In genomic region chr14:69711471-69712216, GRCh38 we compare ENCODE assay signal across 2 cellular contexts.
TF ChIP-seq lines count a peak whose summit lies in the region.

No MANE protein-coding gene starts in this region.

TF ChIP-seq in liver, 16 proteins besides CTCF, POLR2A, EP300 and RAD21:
- TF ChIP-seq REST (IDR thresholded peaks at IDR 0.05) (no peak), HNF4G (IDR thresholded peaks at IDR 0.05) (no peak), HNF4A (conservative IDR thresholded peaks at IDR 0.05) (no peak), NR2F2 (IDR thresholded peaks at IDR 0.05) (peak; percentile 12)

TF ChIP-seq in HepG2, 621 proteins besides CTCF, POLR2A, EP300 and RAD21 (continued from another document):
- no peak for TF ChIP-seq ZBTB4 (CRISPR knock-in tag; IDR thresholded peaks at IDR 0.05; ENCODE audit: borderline replicate concordance)
- TF ChIP-seq KMT2B (CRISPR knock-in tag; IDR thresholded peaks at IDR 0.05): no peak
- TF ChIP-seq ZNF607 (CRISPR knock-in tag; IDR thresholded peaks at IDR 0.05; ENCODE audit: borderline replicate concordance): no peak
- no peak for TF ChIP-seq MXD3 (CRISPR knock-in tag; IDR thresholded peaks at IDR 0.05)
- TF ChIP-seq ZNF446 (CRISPR knock-in tag; IDR thresholded peaks at IDR 0.05): no peak
- no peak for TF ChIP-seq ZNF773 (CRISPR knock-in tag; IDR thresholded peaks at IDR 0.05; ENCODE audit: borderline replicate concordance)
- TF ChIP-seq ZSCAN29 (CRISPR knock-in tag; conservative IDR thresholded peaks at IDR 0.05): no peak
- no peak for TF ChIP-seq KDM2A (CRISPR knock-in tag; IDR thresholded peaks at IDR 0.05; ENCODE audit: borderline replicate concordance, low read depth)
- TF ChIP-seq ZNF713 (CRISPR knock-in tag; IDR thresholded peaks at IDR 0.05): no peak
- TF ChIP-seq TFE3 (CRISPR knock-in tag; IDR thresholded peaks at IDR 0.05): no peak
